In genomic region chr1:205663286-205663994, GRCh38 we compare ENCODE assay signal across 18 cellular contexts. TPM values are rescaled to one million over a fixed set of nuclear protein-coding genes. Genes with fewer than 3 reads are reported as not detected.
DNase-seq lines count a peak whose midpoint lies in the region; ATAC-seq and TF ChIP-seq lines count a peak whose summit lies in the region.
"Had no signal": no experiment of that assay in that cellular context is flagged by ENCODE, and none has a peak within 500 bp of the region (broad histone marks: within the 10 kb centered on the region; RNA-seq: fewer than 3 reads in every experiment).

No MANE protein-coding gene starts in this region.

- intact Hi-C loops in lower lobe of right lung (cut with DNase I) (no loop called here), transverse colon (cut with DNase I; ENCODE audit: low total_unique reads) (no loop called here), esophagus squamous epithelium (cut with DNase I) (no loop called here)

- 89% methylated on average over 18 of the region's 18 CpGs; no CpG with 5 or more reads in 1 of the 2 donors for WGBS in transverse colon (ENCODE audit: low coverage in 1 of 2), 2 donors
- 78 to 87% methylated on average over 6 to 12 of the region's 18 CpGs for WGBS in esophagus squamous epithelium, 2 donors

- no peak for TF ChIP-seq EP300 in transverse colon (IDR thresholded peaks at IDR 0.05; ENCODE audit: low read depth)

- H3K36me3 ChIP-seq in RWPE2 (ENCODE audit: low read depth) (no peaks in the 10 kb centered on the region), lower lobe of right lung (no peaks in the 10 kb centered on the region), transverse colon (no peaks in the 10 kb centered on the region), esophagus squamous epithelium (no peaks in the 10 kb centered on the region)
- H3K36me3 ChIP-seq: right atrium auricular region had no signal

- H3K4me3 ChIP-seq in RWPE2 (ENCODE audit: severe bottlenecking) (no peak overlapping the region), lower lobe of right lung (no peak overlapping the region), transverse colon (no peak overlapping the region), esophagus squamous epithelium (no peak overlapping the region)
- H3K4me3 ChIP-seq: coronary artery, GM23248, right atrium auricular region had no signal

- no peak overlapping the region for H3K4me3 Mint-ChIP-seq in endothelial cell (ENCODE audit: unreplicated experiment)
- H3K4me3 Mint-ChIP-seq: activated CD4-positive, alpha-beta memory T cell treated with anti-CD3 and anti-CD28 coated beads, Interleukin-2, amount 10 ng/mL, durations not matched to agents 7 days and 5 days; T-helper 2 cell treated with Interferon-gamma antibody and Interleukin-4, amounts not matched to agents 5 μg/mL and 100 μg/mL, for 36 hours; WTC11 had no signal

- no peak overlapping the region for H3K27ac Mint-ChIP-seq in endothelial cell (ENCODE audit: unreplicated experiment)
- H3K27ac Mint-ChIP-seq: activated CD4-positive, alpha-beta memory T cell treated with anti-CD3 and anti-CD28 coated beads, Interleukin-2, amount 10 ng/mL, durations not matched to agents 7 days and 5 days; T-helper 2 cell treated with Interferon-gamma antibody and Interleukin-4, amounts not matched to agents 5 μg/mL and 100 μg/mL, for 36 hours had no signal

- peaks cover 12% of the 10 kb centered on the region for H3K27me3 Mint-ChIP-seq in endothelial cell (ENCODE audit: unreplicated experiment)

- TF ChIP-seq POLR2A in transverse colon (IDR thresholded peaks at IDR 0.05) (no peak), esophagus squamous epithelium (IDR thresholded peaks at IDR 0.05) (no peak)

- DNase-seq in D341Med (ENCODE audit: low spot score) (peak; percentile 28), RWPE2 (ENCODE audit: low spot score) (no peak), lower lobe of right lung (no peak), transverse colon (no peak), endothelial cell (ENCODE audit: low spot score) (no peak), esophagus squamous epithelium (lab: John Stamatoyannopoulos, UW) (no peak)
- DNase-seq: activated CD4-positive, alpha-beta memory T cell treated with anti-CD3 and anti-CD28 coated beads, Interleukin-2, amount 10 ng/mL, durations not matched to agents 7 days and 5 days; GM23248; NCI-H1417; NCI-H2107; NCI-H446 treated with DMSO at 0.1 percent for 48 hours; RPMI8226 had no signal

- in situ Hi-C loops in transverse colon (cut with MboI; ENCODE audit: low pct_ligation_motif_present in 1 of 4, low pct_unique_long_range_greater_than_20kb in 1 of 4, low sequenced_read_pairs in 3 of 4) = no loop called here

- H3K9me3 ChIP-seq in RWPE2 (ENCODE audit: severe bottlenecking) (no peaks in the 10 kb centered on the region), lower lobe of right lung (no peaks in the 10 kb centered on the region), transverse colon (no peaks in the 10 kb centered on the region), esophagus squamous epithelium (no peaks in the 10 kb centered on the region)
- H3K9me3 ChIP-seq: right atrium auricular region, SK-N-SH had no signal

- peaks cover 7% of the 10 kb centered on the region for H3K36me3 Mint-ChIP-seq in endothelial cell (ENCODE audit: low read depth, unreplicated experiment)

- H3K4me1 ChIP-seq in RWPE2 (ENCODE audit: insufficient read depth, poor library complexity, severe bottlenecking) (peaks cover 25% of the 10 kb centered on the region), lower lobe of right lung (peaks cover 22% of the 10 kb centered on the region), transverse colon (peaks cover 26 to 56% (median 45%) of the 10 kb centered on the region in 4 donors), esophagus squamous epithelium (peaks cover 10 to 69% (median 15%) of the 10 kb centered on the region in 3 donors)

- peaks cover 56% of the 10 kb centered on the region for H3K4me1 Mint-ChIP-seq in endothelial cell (ENCODE audit: unreplicated experiment)

- no peaks in the 10 kb centered on the region for H3K9me3 Mint-ChIP-seq in endothelial cell (ENCODE audit: unreplicated experiment)
- H3K9me3 Mint-ChIP-seq: activated CD4-positive, alpha-beta memory T cell treated with anti-CD3 and anti-CD28 coated beads, Interleukin-2, amount 10 ng/mL, durations not matched to agents 7 days and 5 days; T-helper 2 cell treated with Interferon-gamma antibody and Interleukin-4, amounts not matched to agents 5 μg/mL and 100 μg/mL, for 36 hours; WTC11 had no signal

- ATAC-seq in RWPE2 (ENCODE audit: low read depth) (no peak), lower lobe of right lung (peak; percentile 35), GM18867 (IDR thresholded peaks at IDR 0.05; ENCODE audit: unreplicated experiment) (no peak)
- ATAC-seq: WTC11 had no signal

- H3K27me3 ChIP-seq in RWPE2 (ENCODE audit: insufficient read depth, poor library complexity, severe bottlenecking) (no peaks in the 10 kb centered on the region), lower lobe of right lung (ENCODE audit: low read depth) (no peaks in the 10 kb centered on the region), transverse colon (no peaks in the 10 kb centered on the region), esophagus squamous epithelium (no peaks in the 10 kb centered on the region)
- H3K27me3 ChIP-seq: right atrium auricular region had no signal

- TF ChIP-seq CTCF in RWPE2 (IDR thresholded peaks at IDR 0.05; ENCODE audit: poor library complexity, severe bottlenecking) (no peak), lower lobe of right lung (IDR thresholded peaks at IDR 0.05) (no peak), transverse colon (IDR thresholded peaks at IDR 0.05) (no peak), endothelial cell (IDR thresholded peaks at IDR 0.05; ENCODE audit: unreplicated experiment) (no peak), esophagus squamous epithelium (IDR thresholded peaks at IDR 0.05) (no peak)

- H3K27ac ChIP-seq in RWPE2 (ENCODE audit: poor library complexity, severe bottlenecking) (peak overlapping the region; percentile 7), lower lobe of right lung (no peak overlapping the region), transverse colon (peak overlapping the region; percentile 58 to 78 (median 72)), esophagus squamous epithelium (no peak overlapping the region)
- H3K27ac ChIP-seq: coronary artery, GM23248, right atrium auricular region had no signal

RNA-seq across cellular contexts. Expression of gene SLC45A3, which starts 16.9 kb away (rescaled TPM):
- 6.8 TPM for total RNA-seq in lower lobe of right lung
- total RNA-seq in transverse colon = 10 to 100 TPM; 12.2 to 29.1 (median 17.0) TPM
- total RNA-seq in endothelial cell (ENCODE audit: unreplicated experiment) = 9.2 TPM
- total RNA-seq in esophagus squamous epithelium = 1 to 10 TPM; 1.2 to 3.1 (median 1.4) TPM

RNA-seq across cellular contexts. Expression of gene ELK4, which starts 31.6 kb away (rescaled TPM):
- total RNA-seq in lower lobe of right lung (62.8 TPM), transverse colon (10 to 100 TPM; 16.0 to 24.1 (median 19.7) TPM), endothelial cell (ENCODE audit: unreplicated experiment) (57.1 TPM), esophagus squamous epithelium (10 to 100 TPM; 13.2 to 27.7 (median 16.0) TPM)

Comparison
In these comparisons a context has a peak if more than half of its experiments do, and no peak if none do; other contexts are left out.
1. ATAC-seq: peak in lower lobe of right lung (2 of 2); none in RWPE2 (single experiment) and GM18867 (single experiment).
2. H3K27ac ChIP-seq: peak in RWPE2 (single experiment) and transverse colon (4 of 4); none in lower lobe of right lung (single experiment) and esophagus squamous epithelium (0 of 4).